ENCODE assay signal across 1 cellular context in genomic region chr4:75007891-75008290, GRCh38.
TF ChIP-seq lines count a peak whose summit lies in the region.

No MANE protein-coding gene starts in this region.

TF ChIP-seq in GM23338, 12 proteins besides CTCF, POLR2A, EP300 and RAD21 (continued from another document):
- TF ChIP-seq ZNF462 (CRISPR knock-in tag; IDR thresholded peaks at IDR 0.05) (no peak), POLR2AphosphoS5 (IDR thresholded peaks at IDR 0.05; ENCODE audit: low read depth) (no peak)
